ENCODE assay signal across 13 cellular contexts in genomic region chr15:65584241-65584640, GRCh38. TPM values are rescaled to one million over a fixed set of nuclear protein-coding genes. Genes with fewer than 3 reads are reported as not detected.
DNase-seq lines count a peak whose midpoint lies in the region; ATAC-seq, FAIRE-seq and TF ChIP-seq lines count a peak whose summit lies in the region.
"Had no signal": no experiment of that assay in that cellular context is flagged by ENCODE, and none has a peak within 500 bp of the region (broad histone marks: within the 10 kb centered on the region; RNA-seq: fewer than 3 reads in every experiment).

No MANE protein-coding gene starts in this region.

- H2AFZ ChIP-seq in ACC112 (ENCODE audit: low read length, unreplicated experiment) = no peak overlapping the region
- no peak overlapping the region for H2AFZ ChIP-seq in DND-41 (ENCODE audit: low read depth, low read length)

- H3K4me3 Mint-ChIP-seq in activated T-helper 1 cell treated with anti-CD3 and anti-CD28 coated beads, Interleukin-12 subunit alpha, Interleukin-12 subunit beta, Interleukin-2, Interleukin-4 antibody, amounts not matched to agents 30 ng/mL and 10 ng/mL and 1 ng/mL, durations not matched to agents 14 hours and 24 hours and 36 hours = no peak overlapping the region

- no peak for TF ChIP-seq CTCF in DND-41 (IDR thresholded peaks at IDR 0.05; ENCODE audit: borderline replicate concordance, extremely low read depth, low read length, poor library complexity, severe bottlenecking)

- H3K79me2 ChIP-seq in ACC112 (ENCODE audit: control insufficient read depth, insufficient read depth, low read length, unreplicated experiment) = no peaks in the 10 kb centered on the region
- no peaks in the 10 kb centered on the region for H3K79me2 ChIP-seq in DND-41 (ENCODE audit: insufficient read depth, low read length)

- H3K27ac ChIP-seq in ACC112 (ENCODE audit: low read depth, low read length) = peak overlapping the region; percentile 58
- H3K27ac ChIP-seq in DND-41 (ENCODE audit: low read length) = 0 out of 2 replicates have a peak overlapping the region, but pooled peaks have one; percentile 0
- H3K27ac ChIP-seq in small intestine (ENCODE audit: low read depth in 1 of 2, low read length in 1 of 2) = no peak overlapping the region

- peak overlapping the region; percentile 74 for H3K27ac Mint-ChIP-seq in activated T-helper 1 cell treated with anti-CD3 and anti-CD28 coated beads, Interleukin-12 subunit alpha, Interleukin-12 subunit beta, Interleukin-2, Interleukin-4 antibody, amounts not matched to agents 30 ng/mL and 10 ng/mL and 1 ng/mL, durations not matched to agents 14 hours and 24 hours and 36 hours

- no peak for FAIRE-seq in small intestine (lab: Jason Lieb, UNC)
- FAIRE-seq: endometrium had no signal

- H3K36me3 ChIP-seq in ACC112 (ENCODE audit: insufficient read depth, low read length) = peaks cover 34% of the 10 kb centered on the region
- H3K36me3 ChIP-seq in DND-41 (ENCODE audit: insufficient read depth, low read length) = peaks cover 68% of the 10 kb centered on the region
- peaks cover 7 to 23% of the 10 kb centered on the region in 2 donors for H3K36me3 ChIP-seq in small intestine (ENCODE audit: control insufficient read depth in 2 of 2, insufficient read depth in 2 of 2, low read length in 2 of 2)

- no peak overlapping the region for H3K9ac ChIP-seq in DND-41 (ENCODE audit: low read depth, low read length)

- intact Hi-C loops in activated T-helper 1 cell treated with anti-CD3 and anti-CD28 coated beads, Interleukin-12 subunit alpha, Interleukin-12 subunit beta, Interleukin-2, Interleukin-4 antibody, amounts not matched to agents 30 ng/mL and 10 ng/mL and 1 ng/mL, durations not matched to agents 14 hours and 24 hours and 36 hours (cut with micrococcal nuclease) = no loop called here

- no peaks in the 10 kb centered on the region for H4K20me1 ChIP-seq in DND-41 (ENCODE audit: insufficient read depth, low read length)

- peaks cover 25% of the 10 kb centered on the region for H3K4me1 Mint-ChIP-seq in activated T-helper 1 cell treated with anti-CD3 and anti-CD28 coated beads, Interleukin-12 subunit alpha, Interleukin-12 subunit beta, Interleukin-2, Interleukin-4 antibody, amounts not matched to agents 30 ng/mL and 10 ng/mL and 1 ng/mL, durations not matched to agents 14 hours and 24 hours and 36 hours (ENCODE audit: low read depth)

- no peak for TF ChIP-seq POLR2A in GM18505 (IDR thresholded peaks at IDR 0.05; ENCODE audit: borderline replicate concordance, extremely low read depth, insufficient read depth, insufficient read length)

- H3K27me3 ChIP-seq in ACC112 (ENCODE audit: insufficient read depth, low read length) = no peaks in the 10 kb centered on the region
- no peaks in the 10 kb centered on the region for H3K27me3 ChIP-seq in DND-41 (ENCODE audit: insufficient read depth, low read length, poor library complexity)
- no peaks in the 10 kb centered on the region for H3K27me3 ChIP-seq in small intestine (ENCODE audit: control insufficient read depth in 2 of 2, insufficient read depth in 2 of 2, low read length in 2 of 2)
- H3K27me3 ChIP-seq: BE2C had no signal

- ATAC-seq in DND-41 (ENCODE audit: insufficient read depth, low read depth) = no peak
- no peak for ATAC-seq in HG03159 (IDR thresholded peaks at IDR 0.05; ENCODE audit: unreplicated experiment)
- ATAC-seq in GM18505 (IDR thresholded peaks at IDR 0.05; ENCODE audit: unreplicated experiment) = no peak

- peaks cover 54% of the 10 kb centered on the region for H3K36me3 Mint-ChIP-seq in activated T-helper 1 cell treated with anti-CD3 and anti-CD28 coated beads, Interleukin-12 subunit alpha, Interleukin-12 subunit beta, Interleukin-2, Interleukin-4 antibody, amounts not matched to agents 30 ng/mL and 10 ng/mL and 1 ng/mL, durations not matched to agents 14 hours and 24 hours and 36 hours (ENCODE audit: low read depth)

- H3K9me3 Mint-ChIP-seq in activated T-helper 1 cell treated with anti-CD3 and anti-CD28 coated beads, Interleukin-12 subunit alpha, Interleukin-12 subunit beta, Interleukin-2, Interleukin-4 antibody, amounts not matched to agents 30 ng/mL and 10 ng/mL and 1 ng/mL, durations not matched to agents 14 hours and 24 hours and 36 hours = no peaks in the 10 kb centered on the region

- H3K27me3 Mint-ChIP-seq in activated T-helper 1 cell treated with anti-CD3 and anti-CD28 coated beads, Interleukin-12 subunit alpha, Interleukin-12 subunit beta, Interleukin-2, Interleukin-4 antibody, amounts not matched to agents 30 ng/mL and 10 ng/mL and 1 ng/mL, durations not matched to agents 14 hours and 24 hours and 36 hours (ENCODE audit: insufficient read depth) = no peaks in the 10 kb centered on the region

- DNase-seq in DND-41 (no peak), lung microvascular endothelial cell (ENCODE audit: low read depth in 2 of 2) (peak; percentile 60 to 62), small intestine (no peak), NOMO-1 treated with dmso at 0.1 percent for 144 hours (lab: John Stamatoyannopoulos, UW; ENCODE audit: unreplicated experiment) (no peak)
- DNase-seq in activated T-helper 1 cell treated with anti-CD3 and anti-CD28 coated beads, Interleukin-12 subunit alpha, Interleukin-12 subunit beta, Interleukin-2, Interleukin-4 antibody, amounts not matched to agents 30 ng/mL and 10 ng/mL and 1 ng/mL, durations not matched to agents 14 hours and 24 hours and 36 hours (ENCODE audit: low spot score) = no peak
- DNase-seq: activated T-cell treated with anti-CD3 and anti-CD28 coated beads, Interleukin-2, amount 50 U/mL, for 1 hour; NCI-H1694 treated with DMSO at 0.1 percent for 48 hours; stimulated activated CD4-positive, alpha-beta T cell treated with anti-CD3 and anti-CD28 coated beads, Interleukin-4, amount 100 ng/mL, for 1 hour had no signal

- H3K4me3 ChIP-seq in ACC112 (ENCODE audit: low read depth, low read length) (no peak overlapping the region), DND-41 (ENCODE audit: low read depth in 1 of 2, low read length in 2 of 2) (no peak overlapping the region), small intestine (ENCODE audit: low read depth in 1 of 2, low read length in 2 of 2) (no peak overlapping the region)

- H3K4me1 ChIP-seq in ACC112 (ENCODE audit: control insufficient read depth, insufficient read depth, low read length, unreplicated experiment) (peaks cover 21% of the 10 kb centered on the region), DND-41 (ENCODE audit: insufficient read depth, low read length) (peaks cover 17% of the 10 kb centered on the region), small intestine (ENCODE audit: control insufficient read depth in 2 of 2, insufficient read depth in 1 of 2, low read depth in 1 of 2, low read length in 1 of 2) (no peaks in the 10 kb centered on the region)

- H3K9me3 ChIP-seq in DND-41 (ENCODE audit: insufficient read depth, low read length, severe bottlenecking) (no peaks in the 10 kb centered on the region), small intestine (ENCODE audit: control insufficient read depth, low read depth) (no peaks in the 10 kb centered on the region)
- H3K9me3 ChIP-seq: BE2C had no signal

- H3K4me2 ChIP-seq in DND-41 (ENCODE audit: insufficient read depth, low read length) = no peak overlapping the region

RNA-seq across cellular contexts. Expression of gene INTS14, which starts 26.7 kb away (rescaled TPM):
- total RNA-seq in activated T-helper 1 cell treated with anti-CD3 and anti-CD28 coated beads, Interleukin-12 subunit alpha, Interleukin-12 subunit beta, Interleukin-2, Interleukin-4 antibody, amounts not matched to agents 30 ng/mL and 10 ng/mL and 1 ng/mL, durations not matched to agents 14 hours and 24 hours and 36 hours = 47.4 and 53.3 TPM in 2 replicates
- 24.6 and 29.2 TPM in 2 replicates for total RNA-seq in lung microvascular endothelial cell
- 10 to 100 TPM; 18.4 to 30.8 (median 19.9) TPM for polyA plus RNA-seq in small intestine

RNA-seq across cellular contexts. Expression of gene SLC24A1, which starts 37.5 kb away (rescaled TPM):
- 4.4 and 5.0 TPM in 2 replicates for total RNA-seq in activated T-helper 1 cell treated with anti-CD3 and anti-CD28 coated beads, Interleukin-12 subunit alpha, Interleukin-12 subunit beta, Interleukin-2, Interleukin-4 antibody, amounts not matched to agents 30 ng/mL and 10 ng/mL and 1 ng/mL, durations not matched to agents 14 hours and 24 hours and 36 hours
- 12.7 and 23.8 TPM in 2 replicates for total RNA-seq in lung microvascular endothelial cell
- polyA plus RNA-seq in small intestine = 1 to 10 TPM; 2.5 to 7.1 (median 2.7) TPM

RNA-seq across cellular contexts. Expression of gene HACD3, which starts 54.0 kb away (rescaled TPM):
- 45.8 and 46.0 TPM in 2 replicates for total RNA-seq in activated T-helper 1 cell treated with anti-CD3 and anti-CD28 coated beads, Interleukin-12 subunit alpha, Interleukin-12 subunit beta, Interleukin-2, Interleukin-4 antibody, amounts not matched to agents 30 ng/mL and 10 ng/mL and 1 ng/mL, durations not matched to agents 14 hours and 24 hours and 36 hours
- 83.0 and 87.5 TPM in 2 replicates for total RNA-seq in lung microvascular endothelial cell
- polyA plus RNA-seq in small intestine = 10 to 100 TPM in 1 of 3 donors, 1 to 10 TPM in 2; 5.1 to 44.7 (median 7.3) TPM

Comparison
In these comparisons a context has a peak if more than half of its experiments do, and no peak if none do; other contexts are left out.
1. H3K27ac ChIP-seq: peak in ACC112 (single experiment) and DND-41 (single experiment); none in small intestine (0 of 2).
2. DNase-seq: peak in lung microvascular endothelial cell (2 of 2); none in DND-41 (single experiment), activated T-helper 1 cell treated with anti-CD3 and anti-CD28 coated beads, Interleukin-12 subunit alpha, Interleukin-12 subunit beta, Interleukin-2, Interleukin-4 antibody, amounts not matched to agents 30 ng/mL and 10 ng/mL and 1 ng/mL, durations not matched to agents 14 hours and 24 hours and 36 hours (single experiment), small intestine (single experiment) and NOMO-1 treated with dmso at 0.1 percent for 144 hours (single experiment).